ENCODE assay signal across 13 cellular contexts in the genomic region with DNA sequence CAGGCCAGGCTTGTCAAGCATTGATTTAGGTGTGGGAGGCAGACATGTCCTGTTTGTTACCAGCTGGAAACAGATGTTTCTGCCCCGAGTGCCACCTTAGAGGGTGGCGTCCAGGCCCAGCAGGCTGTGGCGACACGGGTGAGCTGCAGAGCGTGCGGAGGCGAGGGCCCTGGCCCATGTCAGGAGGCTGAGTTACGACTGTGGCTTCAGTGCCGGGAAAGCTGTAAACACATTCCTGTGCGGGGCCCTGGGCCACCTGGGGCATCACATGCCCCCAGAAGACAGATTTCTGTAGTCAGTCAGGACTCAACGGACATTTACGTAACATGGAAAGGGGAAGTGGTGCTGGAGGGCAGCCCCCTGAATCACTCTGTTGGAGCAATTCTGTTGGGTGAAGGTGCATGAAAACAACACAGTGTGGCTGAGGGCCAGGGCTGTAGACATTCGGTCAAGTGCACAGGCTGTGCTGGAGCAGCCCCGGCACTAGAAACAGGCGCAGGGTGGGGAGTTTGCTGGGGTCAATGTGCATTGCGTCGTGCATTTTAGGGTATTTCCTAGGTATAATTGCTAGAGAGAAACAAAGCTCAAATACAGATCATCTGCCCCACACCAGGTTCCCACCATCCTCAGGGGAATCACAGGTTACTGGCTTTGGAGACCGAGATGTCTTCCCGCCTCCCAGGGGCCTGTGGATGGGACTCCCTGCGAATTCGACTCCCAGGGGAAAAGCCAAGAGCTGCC.
DNase-seq lines count a peak whose midpoint lies in the region; ATAC-seq and TF ChIP-seq lines count a peak whose summit lies in the region.
"Had no signal": no experiment of that assay in that cellular context is flagged by ENCODE, and none has a peak within 500 bp of the region (broad histone marks: within the 10 kb centered on the region; RNA-seq: fewer than 3 reads in every experiment).

No MANE protein-coding gene starts in this region.

- ATAC-seq in CD8-positive, alpha-beta T cell, result peak; percentile 42
- ATAC-seq in HG02981 (IDR thresholded peaks at IDR 0.05; ENCODE audit: unreplicated experiment) (peak; percentile 70), T-helper 17 cell (peak; percentile 89), GM21528 (IDR thresholded peaks at IDR 0.05; ENCODE audit: low FRiP score, unreplicated experiment) (no peak)

- no peak overlapping the region for H3K9ac ChIP-seq in H9 (ENCODE audit: extremely low read depth, insufficient read length, low read length)

- no CpG with 5 or more reads among the region's 21 CpGs for WGBS in H9 (ENCODE audit: extremely low coverage, insufficient read length, low lambda C conversion rate)

- H4K8ac ChIP-seq in H9 (replicated peaks; ENCODE audit: insufficient read length, low read depth, low read length), result no peak overlapping the region

- H3K27ac ChIP-seq in CD8-positive, alpha-beta T cell (ENCODE audit: low read depth, low read length), result no peak overlapping the region
- H3K27ac ChIP-seq in H9 (ENCODE audit: insufficient read length, low read depth, low read length), result no peak overlapping the region
- H3K27ac ChIP-seq: lower lobe of right lung had no signal

- no peak overlapping the region for H3K4me3 ChIP-seq in CD8-positive, alpha-beta T cell (ENCODE audit: low read depth, low read length)
- no peak overlapping the region for H3K4me3 ChIP-seq in Caco-2 (ENCODE audit: low read depth, low read length)
- H3K4me3 ChIP-seq: lower lobe of right lung had no signal

- no peaks in the 10 kb centered on the region for H3K27me3 ChIP-seq in CD8-positive, alpha-beta T cell (ENCODE audit: insufficient read depth, low read length)
- H3K27me3 ChIP-seq in H9 (ENCODE audit: insufficient read depth, low read length) (no peaks in the 10 kb centered on the region), Caco-2 (replicated peaks; ENCODE audit: control insufficient read depth, insufficient read depth, low read length) (no peaks in the 10 kb centered on the region)

- H2AK5ac ChIP-seq in H9 (ENCODE audit: insufficient read length, low read length), result no peak overlapping the region

- H2BK20ac ChIP-seq in H9 (ENCODE audit: low read depth, low read length, poor library complexity, severe bottlenecking), result no peak overlapping the region

- H3K9me3 ChIP-seq in CD8-positive, alpha-beta T cell (ENCODE audit: low read length), result no peaks in the 10 kb centered on the region
- H3K9me3 ChIP-seq in T-helper 17 cell (ENCODE audit: control insufficient read depth, low read length, poor library complexity, severe bottlenecking), result no peaks in the 10 kb centered on the region
- peaks cover 96% of the 10 kb centered on the region for H3K9me3 ChIP-seq in H9 (ENCODE audit: control insufficient read depth, low read depth, low read length)
- H3K9me3 ChIP-seq in Caco-2, result no peaks in the 10 kb centered on the region
- H3K9me3 ChIP-seq: lower lobe of right lung had no signal

- H3K79me2 ChIP-seq in H9 (ENCODE audit: insufficient read depth, low read length), result no peaks in the 10 kb centered on the region

- DNase-seq in CD8-positive, alpha-beta T cell, result peak in 1 of 7 experiments; percentile 19
- DNase-seq in GM19238 (ENCODE audit: insufficient read length, low spot score) (peak; percentile 46), T-helper 17 cell (no peak), H9 (no peak), putamen (ENCODE audit: low spot score) (no peak), Caco-2 (no peak)
- DNase-seq: activated CD4-positive, alpha-beta memory T cell treated with anti-CD3 and anti-CD28 coated beads for 36 hours; activated naive CD8-positive, alpha-beta T cell treated with anti-CD3 and anti-CD28 coated beads, Interleukin-2, amount 10 ng/mL, durations not matched to agents 7 days and 5 days; lower lobe of right lung; stimulated activated CD4-positive, alpha-beta T cell treated with anti-CD3 and anti-CD28 coated beads, Interleukin-4, amount 100 ng/mL, for 1 hour; SW 1271 had no signal

- no peak overlapping the region for H2BK5ac ChIP-seq in H9 (ENCODE audit: insufficient read length, low read length)

- H4K20me1 ChIP-seq in H9 (ENCODE audit: control insufficient read depth, insufficient read depth, insufficient read length), result no peaks in the 10 kb centered on the region

- no peaks in the 10 kb centered on the region for H3K4me1 Mint-ChIP-seq in CD8-positive, alpha-beta T cell (ENCODE audit: low read depth)
- no peaks in the 10 kb centered on the region for H3K4me1 Mint-ChIP-seq in T-helper 17 cell
- no peaks in the 10 kb centered on the region for H3K4me1 Mint-ChIP-seq in H9
- no peaks in the 10 kb centered on the region for H3K4me1 Mint-ChIP-seq in Caco-2 (ENCODE audit: low read depth, unreplicated experiment)
- H3K4me1 Mint-ChIP-seq: activated naive CD8-positive, alpha-beta T cell treated with anti-CD3 and anti-CD28 coated beads, Interleukin-2, amount 10 ng/mL, durations not matched to agents 7 days and 5 days had no signal

- H3K18ac ChIP-seq in H9 (ENCODE audit: insufficient read length, low read depth, low read length), result no peak overlapping the region

- H4K5ac ChIP-seq in H9 (ENCODE audit: insufficient read length, low read depth, low read length), result no peak overlapping the region

- no peak overlapping the region for H2BK12ac ChIP-seq in H9 (ENCODE audit: insufficient read length, low read depth, low read length)

- H2BK120ac ChIP-seq in H9 (ENCODE audit: low read depth, low read length, poor library complexity, severe bottlenecking), result no peak overlapping the region

- no peak overlapping the region for H3T11ph ChIP-seq in H9 (ENCODE audit: low read length)

- intact Hi-C loops in CD8-positive, alpha-beta T cell (cut with DNase I, micrococcal nuclease), result no loop called here
- intact Hi-C loops in Caco-2 (cut with micrococcal nuclease; ENCODE audit: unreplicated experiment), result no loop called here

- no peak overlapping the region for H3K23ac ChIP-seq in H9 (ENCODE audit: insufficient read length, low read depth, low read length)

- no peaks in the 10 kb centered on the region for H3K36me3 Mint-ChIP-seq in CD8-positive, alpha-beta T cell
- H3K36me3 Mint-ChIP-seq in T-helper 17 cell (ENCODE audit: low read depth), result peaks cover 5% of the 10 kb centered on the region
- H3K36me3 Mint-ChIP-seq in H9 (ENCODE audit: insufficient read depth in 1 of 3, low read depth in 3 of 3), result peaks cover 18 to 38% (median 21%) of the 10 kb centered on the region in 3 experiments
- no peaks in the 10 kb centered on the region for H3K36me3 Mint-ChIP-seq in Caco-2 (ENCODE audit: insufficient read depth, unreplicated experiment)
- H3K36me3 Mint-ChIP-seq: activated CD4-positive, alpha-beta memory T cell treated with anti-CD3 and anti-CD28 coated beads for 36 hours; activated naive CD8-positive, alpha-beta T cell treated with anti-CD3 and anti-CD28 coated beads, Interleukin-2, amount 10 ng/mL, durations not matched to agents 7 days and 5 days had no signal

- no peak overlapping the region for H3K4me2 ChIP-seq in H9 (ENCODE audit: insufficient read depth, insufficient read length, low read length)

- CTCF ChIA-PET in CD8-positive, alpha-beta T cell (lab: Charles Lee), result interaction anchor here (1.2 kb wide), 1 partner anchor 10 kb away, joined by 3 read pairs; no protein-coding TSS in a partner anchor
- CTCF ChIA-PET in Caco-2 (lab: Charles Lee), result no interaction called here

- H3K4me3 Mint-ChIP-seq in CD8-positive, alpha-beta T cell, result no peak overlapping the region
- H3K4me3 Mint-ChIP-seq in T-helper 17 cell (peak overlapping the region; percentile 39), H9 (peak overlapping the region in 1 of 2 experiments; percentile 5; a peak in 1 of 5 replicates), Caco-2 (ENCODE audit: unreplicated experiment) (no peak overlapping the region)
- H3K4me3 Mint-ChIP-seq: activated CD4-positive, alpha-beta memory T cell treated with anti-CD3 and anti-CD28 coated beads for 36 hours; activated naive CD8-positive, alpha-beta T cell treated with anti-CD3 and anti-CD28 coated beads, Interleukin-2, amount 10 ng/mL, durations not matched to agents 7 days and 5 days had no signal

- H3K4ac ChIP-seq in H9 (ENCODE audit: low read depth, low read length), result no peak overlapping the region

- POLR2A ChIA-PET in CD8-positive, alpha-beta T cell (lab: Charles Lee), result no interaction called here
- POLR2A ChIA-PET in Caco-2 (lab: Charles Lee), result no interaction called here

- no peaks in the 10 kb centered on the region for H3K23me2 ChIP-seq in H9 (ENCODE audit: insufficient read length, low read depth, low read length, poor library complexity, severe bottlenecking)

- no peak overlapping the region for H2AFZ ChIP-seq in H9 (ENCODE audit: low read length)

- peak overlapping the region; percentile 79 for H3K27ac Mint-ChIP-seq in CD8-positive, alpha-beta T cell
- H3K27ac Mint-ChIP-seq in T-helper 17 cell (peak overlapping the region; percentile 45), H9 (no peak overlapping the region), Caco-2 (ENCODE audit: unreplicated experiment) (no peak overlapping the region)
- H3K27ac Mint-ChIP-seq: activated CD4-positive, alpha-beta memory T cell treated with anti-CD3 and anti-CD28 coated beads for 36 hours; activated naive CD8-positive, alpha-beta T cell treated with anti-CD3 and anti-CD28 coated beads, Interleukin-2, amount 10 ng/mL, durations not matched to agents 7 days and 5 days had no signal

- H3K56ac ChIP-seq in H9 (ENCODE audit: insufficient read length, low read depth, low read length), result no peak overlapping the region

- H4K91ac ChIP-seq in H9 (ENCODE audit: insufficient read length, low read depth, low read length), result no peak overlapping the region

- no peaks in the 10 kb centered on the region for H3K36me3 ChIP-seq in CD8-positive, alpha-beta T cell (ENCODE audit: insufficient read depth, low read length)
- no peaks in the 10 kb centered on the region for H3K36me3 ChIP-seq in Caco-2 (ENCODE audit: control insufficient read depth, insufficient read depth, low read length)
- H3K36me3 ChIP-seq: lower lobe of right lung had no signal

- H3K27me3 Mint-ChIP-seq in CD8-positive, alpha-beta T cell (ENCODE audit: low read depth), result peaks cover 22% of the 10 kb centered on the region
- H3K27me3 Mint-ChIP-seq in T-helper 17 cell (peaks cover 58% of the 10 kb centered on the region), H9 (ENCODE audit: low read depth) (peaks cover 3% of the 10 kb centered on the region), Caco-2 (ENCODE audit: insufficient read depth, unreplicated experiment) (peaks cover 19% of the 10 kb centered on the region)

- H3K9me3 Mint-ChIP-seq in CD8-positive, alpha-beta T cell, result peaks cover 5% of the 10 kb centered on the region
- peaks cover 86 to 97% of the 10 kb centered on the region in 2 experiments for H3K9me3 Mint-ChIP-seq in H9
- no peaks in the 10 kb centered on the region for H3K9me3 Mint-ChIP-seq in Caco-2 (ENCODE audit: unreplicated experiment)
- H3K9me3 Mint-ChIP-seq: activated CD4-positive, alpha-beta memory T cell treated with anti-CD3 and anti-CD28 coated beads for 36 hours had no signal

- H3K79me1 ChIP-seq in H9 (ENCODE audit: insufficient read depth, low read depth, low read length, poor library complexity, severe bottlenecking), result no peaks in the 10 kb centered on the region

- TF ChIP-seq CTCF in CD8-positive, alpha-beta T cell (IDR thresholded peaks at IDR 0.05), result no peak
- TF ChIP-seq CTCF in H9 (conservative IDR thresholded peaks at IDR 0.05), result no peak
- no peak for TF ChIP-seq CTCF in Caco-2 (IDR thresholded peaks at IDR 0.05; ENCODE audit: insufficient read depth in 1 of 2, low read depth in 1 of 2, low read length in 1 of 2, severe bottlenecking in 1 of 2, unreplicated experiment in 1 of 2)

- H2BK15ac ChIP-seq in H9 (ENCODE audit: low read depth, low read length), result no peak overlapping the region

- no peaks in the 10 kb centered on the region for H3K4me1 ChIP-seq in CD8-positive, alpha-beta T cell (ENCODE audit: insufficient read depth, low read length)
- H3K4me1 ChIP-seq in H9 (ENCODE audit: insufficient read depth, low read length) (no peaks in the 10 kb centered on the region), Caco-2 (no peaks in the 10 kb centered on the region)
- H3K4me1 ChIP-seq: lower lobe of right lung had no signal

- no TSS peak for BruUV-seq in Caco-2 (replicated peaks; lab: Mats Ljungman, UMichigan)

- no peak overlapping the region for H3K14ac ChIP-seq in H9 (ENCODE audit: insufficient read depth, low read length)

Comparison
In these comparisons a context has a peak if more than half of its experiments do, and no peak if none do; other contexts are left out.
1. H3K27ac Mint-ChIP-seq: peak in CD8-positive, alpha-beta T cell (single experiment) and T-helper 17 cell (single experiment); none in H9 (0 of 3) and Caco-2 (single experiment).